Comparison of ENCODE assay signal across 9 cellular contexts in the genomic region with DNA sequence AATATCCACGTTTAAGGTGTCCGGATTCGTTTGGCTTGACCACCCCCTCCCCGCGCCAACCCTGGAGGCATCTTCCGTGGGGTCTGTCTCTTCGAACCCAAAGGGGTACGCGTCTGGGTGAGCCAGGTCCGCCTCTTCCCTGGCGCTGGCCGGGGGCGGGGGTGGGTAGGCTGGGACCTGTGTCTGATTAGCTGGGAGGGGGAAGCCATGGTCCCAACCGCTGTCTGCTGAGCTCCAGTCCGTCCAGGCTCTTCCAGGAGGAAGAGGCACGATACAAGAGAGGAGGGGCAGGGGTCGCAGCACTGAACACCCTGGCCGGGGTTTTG. TPM values are rescaled to one million over a fixed set of nuclear protein-coding genes. Genes with fewer than 3 reads are reported as not detected.
DNase-seq lines count a peak whose midpoint lies in the region; ATAC-seq and TF ChIP-seq lines count a peak whose summit lies in the region.
"Had no signal": no experiment of that assay in that cellular context is flagged by ENCODE, and none has a peak within 500 bp of the region (broad histone marks: within the 10 kb centered on the region; RNA-seq: fewer than 3 reads in every experiment).

A gene with protein sequence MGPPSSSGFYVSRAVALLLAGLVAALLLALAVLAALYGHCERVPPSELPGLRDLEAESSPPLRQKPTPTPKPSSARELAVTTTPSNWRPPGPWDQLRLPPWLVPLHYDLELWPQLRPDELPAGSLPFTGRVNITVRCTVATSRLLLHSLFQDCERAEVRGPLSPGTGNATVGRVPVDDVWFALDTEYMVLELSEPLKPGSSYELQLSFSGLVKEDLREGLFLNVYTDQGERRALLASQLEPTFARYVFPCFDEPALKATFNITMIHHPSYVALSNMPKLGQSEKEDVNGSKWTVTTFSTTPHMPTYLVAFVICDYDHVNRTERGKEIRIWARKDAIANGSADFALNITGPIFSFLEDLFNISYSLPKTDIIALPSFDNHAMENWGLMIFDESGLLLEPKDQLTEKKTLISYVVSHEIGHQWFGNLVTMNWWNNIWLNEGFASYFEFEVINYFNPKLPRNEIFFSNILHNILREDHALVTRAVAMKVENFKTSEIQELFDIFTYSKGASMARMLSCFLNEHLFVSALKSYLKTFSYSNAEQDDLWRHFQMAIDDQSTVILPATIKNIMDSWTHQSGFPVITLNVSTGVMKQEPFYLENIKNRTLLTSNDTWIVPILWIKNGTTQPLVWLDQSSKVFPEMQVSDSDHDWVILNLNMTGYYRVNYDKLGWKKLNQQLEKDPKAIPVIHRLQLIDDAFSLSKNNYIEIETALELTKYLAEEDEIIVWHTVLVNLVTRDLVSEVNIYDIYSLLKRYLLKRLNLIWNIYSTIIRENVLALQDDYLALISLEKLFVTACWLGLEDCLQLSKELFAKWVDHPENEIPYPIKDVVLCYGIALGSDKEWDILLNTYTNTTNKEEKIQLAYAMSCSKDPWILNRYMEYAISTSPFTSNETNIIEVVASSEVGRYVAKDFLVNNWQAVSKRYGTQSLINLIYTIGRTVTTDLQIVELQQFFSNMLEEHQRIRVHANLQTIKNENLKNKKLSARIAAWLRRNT (plus strand): TSS at position 237 of the 326 bp plus-strand sequence. CDS start 143 bp downstream, outside the sequence.

- TF ChIP-seq CTCF in heart right ventricle (IDR thresholded peaks at IDR 0.05) (no peak), epithelial cell of proximal tubule (conservative IDR thresholded peaks at IDR 0.05; ENCODE audit: low read depth, low read length) (no peak), nephron (IDR thresholded peaks at IDR 0.05; ENCODE audit: unreplicated experiment in 3 of 3) (no peak)

- no peaks in the 10 kb centered on the region for H3K36me3 Mint-ChIP-seq in nephron (ENCODE audit: low read depth)

- H3K9me3 Mint-ChIP-seq in nephron, result peaks cover 7% of the 10 kb centered on the region

- intact Hi-C loops in heart right ventricle (cut with DNase I) (no loop called here), cardiac septum (cut with DNase I) (no loop called here)

- no peaks in the 10 kb centered on the region for H3K9me3 ChIP-seq in heart right ventricle

- H3K4me3 ChIP-seq in heart right ventricle (peak within 1 kb of the TSS; percentile 22 to 50 (median 44)), epithelial cell of proximal tubule (ENCODE audit: low read depth, low read length) (peak within 1 kb of the TSS; percentile 45)

- DNase-seq in heart right ventricle, result no peak
- DNase-seq in cardiac septum (ENCODE audit: low spot score), result no peak
- DNase-seq in epithelial cell of proximal tubule (ENCODE audit: low read depth), result no peak
- DNase-seq in DMS79 (lab: John Stamatoyannopoulos, UW), result no peak
- no peak for DNase-seq in hippocampal formation (lab: John Stamatoyannopoulos, UW)
- DNase-seq in SKM-1 treated with dmso at 0.1 percent for 144 hours (lab: John Stamatoyannopoulos, UW; ENCODE audit: unreplicated experiment), result no peak

- H3K36me3 ChIP-seq in heart right ventricle, result no peaks in the 10 kb centered on the region

- H3K27me3 ChIP-seq in heart right ventricle, result peaks cover 7 to 95% (median 79%) of the 10 kb centered on the region in 7 donors

- peak in 3 of 8 donors; percentile 11 to 19 (median 13) for ATAC-seq in heart right ventricle
- no peak for ATAC-seq in HG03095 (IDR thresholded peaks at IDR 0.05; ENCODE audit: unreplicated experiment)

- WGBS in heart right ventricle, 2 donors, result 1 to 6% methylated on average over 18 of the region's 18 CpGs

- no peak within 1 kb of the TSS for H3K27ac Mint-ChIP-seq in nephron

- peaks cover 4 to 23% (median 19%) of the 10 kb centered on the region in 9 donors for H3K4me1 ChIP-seq in heart right ventricle

- peaks cover 40% of the 10 kb centered on the region for H3K27me3 Mint-ChIP-seq in nephron (ENCODE audit: low read depth)

- no peak within 1 kb of the TSS for H3K27ac ChIP-seq in heart right ventricle
- H3K27ac ChIP-seq: C4-2B had no signal

- peak within 1 kb of the TSS in 2 of 3 experiments; percentile 54 to 58 for H3K4me3 Mint-ChIP-seq in nephron

- no peaks in the 10 kb centered on the region for H3K4me1 Mint-ChIP-seq in nephron

RNA-seq across cellular contexts. Expression of the gene that starts here (rescaled TPM):
- total RNA-seq in heart right ventricle, result under 1 TPM in 9 of 10 donors, not detected in 1; 0.07 to 0.61 (median 0.20) TPM
- polyA plus RNA-seq in heart right ventricle, result 1 to 10 TPM in 1 of 2 donors, under 1 TPM in 1; 0.20 to 1.0 TPM
- 0.27 TPM for total RNA-seq in cardiac septum
- total RNA-seq in epithelial cell of proximal tubule, result 0.58 TPM in 1 of 2 replicates, not detected in the other
